21 cellular contexts compared by ENCODE assay signal in genomic region chr1:47761974-47762373, GRCh38.
"Had no signal": no experiment of that assay in that cellular context is flagged by ENCODE, and none has a peak within 500 bp of the region (broad histone marks: within the 10 kb centered on the region; RNA-seq: fewer than 3 reads in every experiment).

No MANE protein-coding gene starts in this region.

- H3K4me1 ChIP-seq: gastrocnemius medialis, prostate gland had no signal

- H3K27me3 ChIP-seq: gastrocnemius medialis, neural progenitor cell, right atrium auricular region had no signal

- ATAC-seq: activated CD4-positive, alpha-beta T cell treated with anti-CD3 and anti-CD28 coated beads for 36 hours; activated T-helper 17 cell treated with anti-CD3 and anti-CD28 coated beads, Interleukin-2, amount 50 U/mL, for 72 hours; esophagus mucosa; gastrocnemius medialis; mucosa of descending colon; stimulated activated naive CD8-positive, alpha-beta T cell treated with anti-CD3 and anti-CD28 coated beads, Interleukin-15, amount 100 ng/mL, for 72 hours; WTC11 had no signal

- H3K4me3 Mint-ChIP-seq: activated CD4-positive, alpha-beta memory T cell treated with anti-CD3 and anti-CD28 coated beads for 36 hours; activated CD4-positive, alpha-beta T cell treated with anti-CD3 and anti-CD28 coated beads for 36 hours; activated naive CD8-positive, alpha-beta T cell treated with anti-CD3 and anti-CD28 coated beads, Interleukin-2, amount 10 ng/mL, durations not matched to agents 7 days and 5 days; activated T-helper 17 cell treated with anti-CD3 and anti-CD28 coated beads, Interleukin-2, amount 50 U/mL, for 72 hours; memory B cell; naive B cell; neural progenitor cell; stimulated activated naive CD8-positive, alpha-beta T cell treated with anti-CD3 and anti-CD28 coated beads, Interleukin-15, amount 100 ng/mL, for 72 hours; type B pancreatic cell; WTC11 had no signal

- H3K4me1 Mint-ChIP-seq: activated CD4-positive, alpha-beta T cell treated with anti-CD3 and anti-CD28 coated beads for 36 hours; activated naive CD8-positive, alpha-beta T cell treated with anti-CD3 and anti-CD28 coated beads, Interleukin-2, amount 10 ng/mL, durations not matched to agents 7 days and 5 days; activated T-helper 17 cell treated with anti-CD3 and anti-CD28 coated beads, Interleukin-2, amount 50 U/mL, for 72 hours; memory B cell; naive B cell; stimulated activated naive CD8-positive, alpha-beta T cell treated with anti-CD3 and anti-CD28 coated beads, Interleukin-15, amount 100 ng/mL, for 72 hours; WTC11 had no signal

- H3K36me3 Mint-ChIP-seq: activated CD4-positive, alpha-beta memory T cell treated with anti-CD3 and anti-CD28 coated beads for 36 hours; activated naive CD8-positive, alpha-beta T cell treated with anti-CD3 and anti-CD28 coated beads, Interleukin-2, amount 10 ng/mL, durations not matched to agents 7 days and 5 days; memory B cell; naive B cell; type B pancreatic cell; WTC11 had no signal

- H3K9me3 Mint-ChIP-seq: activated CD4-positive, alpha-beta memory T cell treated with anti-CD3 and anti-CD28 coated beads for 36 hours; activated naive CD8-positive, alpha-beta T cell treated with anti-CD3 and anti-CD28 coated beads, Interleukin-2, amount 10 ng/mL, durations not matched to agents 7 days and 5 days; activated T-helper 17 cell treated with anti-CD3 and anti-CD28 coated beads, Interleukin-2, amount 50 U/mL, for 72 hours; memory B cell; naive B cell; neural progenitor cell; stimulated activated naive CD8-positive, alpha-beta T cell treated with anti-CD3 and anti-CD28 coated beads, Interleukin-15, amount 100 ng/mL, for 72 hours; type B pancreatic cell; WTC11 had no signal

- H3K27ac ChIP-seq: gastrocnemius medialis, neural progenitor cell, prostate gland, right atrium auricular region had no signal

- H3K9me3 ChIP-seq: gastrocnemius medialis, mucosa of descending colon, prostate gland, right atrium auricular region had no signal

- H3K9ac ChIP-seq: neural progenitor cell had no signal

- H3K36me3 ChIP-seq: gastrocnemius medialis, neural progenitor cell, prostate gland, right atrium auricular region had no signal

- DNase-seq: activated CD4-positive, alpha-beta memory T cell treated with anti-CD3 and anti-CD28 coated beads for 36 hours; activated CD4-positive, alpha-beta T cell treated with anti-CD3 and anti-CD28 coated beads for 36 hours; activated naive CD4-positive, alpha-beta T cell; activated naive CD8-positive, alpha-beta T cell treated with anti-CD3 and anti-CD28 coated beads, Interleukin-2, amount 10 ng/mL, durations not matched to agents 7 days and 5 days; amygdala; central memory CD4-positive, alpha-beta T cell; effector CD8-positive, alpha-beta T cell; gastrocnemius medialis; mucosa of descending colon; naive B cell; stimulated activated CD4-positive, alpha-beta T cell treated with anti-CD3 and anti-CD28 coated beads, Interleukin-4, amount 100 ng/mL, for 1 hour; stimulated activated naive CD8-positive, alpha-beta T cell treated with anti-CD3 and anti-CD28 coated beads, Interleukin-15, amount 100 ng/mL, for 72 hours had no signal

- H3K27ac Mint-ChIP-seq: activated CD4-positive, alpha-beta memory T cell treated with anti-CD3 and anti-CD28 coated beads for 36 hours; activated CD4-positive, alpha-beta T cell treated with anti-CD3 and anti-CD28 coated beads for 36 hours; activated naive CD8-positive, alpha-beta T cell treated with anti-CD3 and anti-CD28 coated beads, Interleukin-2, amount 10 ng/mL, durations not matched to agents 7 days and 5 days; activated T-helper 17 cell treated with anti-CD3 and anti-CD28 coated beads, Interleukin-2, amount 50 U/mL, for 72 hours; memory B cell; naive B cell; neural progenitor cell; stimulated activated naive CD8-positive, alpha-beta T cell treated with anti-CD3 and anti-CD28 coated beads, Interleukin-15, amount 100 ng/mL, for 72 hours; type B pancreatic cell; WTC11 had no signal

- H3K4me2 ChIP-seq: neural progenitor cell had no signal

- H3K4me3 ChIP-seq: gastrocnemius medialis, mucosa of descending colon, neural progenitor cell, prostate gland, right atrium auricular region, skin epidermis had no signal
